ENCODE assay signal across 24 cellular contexts in genomic region chr19:48518207-48518606, GRCh38. TPM values are rescaled to one million over a fixed set of nuclear protein-coding genes. Genes with fewer than 3 reads are reported as not detected.
"Had no signal": no experiment of that assay in that cellular context is flagged by ENCODE, and none has a peak within 500 bp of the region (broad histone marks: within the 10 kb centered on the region; RNA-seq: fewer than 3 reads in every experiment).

No MANE protein-coding gene starts in this region.

- FAIRE-seq: kidney had no signal

- H2AFZ ChIP-seq: hepatocyte had no signal

- H3K4me2 ChIP-seq: hepatocyte had no signal

- H3K27ac Mint-ChIP-seq: natural killer cell treated with Interleukin-12 subunit alpha and Interleukin-12 subunit beta and Interleukin-15 and Interleukin-18, amount 100 ng/mL, for 72 hours; stimulated activated naive B cell treated with anti-CD40 and anti-IgM and Interleukin-4, amounts not matched to agents 10 μg/mL and 1 μg/mL and 100 μg/mL, for 72 hours; stimulated activated naive CD8-positive, alpha-beta T cell treated with anti-CD3 and anti-CD28 coated beads, Interleukin-15, amount 100 ng/mL, for 72 hours had no signal

- ATAC-seq: left cardiac atrium; lower lobe of right lung; natural killer cell treated with Interleukin-12 subunit alpha and Interleukin-12 subunit beta and Interleukin-15 and Interleukin-18, amount 100 ng/mL, for 72 hours; psoas muscle; stimulated activated naive B cell treated with anti-CD40 and anti-IgM and Interleukin-4, amounts not matched to agents 10 μg/mL and 1 μg/mL and 100 μg/mL, for 72 hours; stimulated activated naive CD8-positive, alpha-beta T cell treated with anti-CD3 and anti-CD28 coated beads, Interleukin-15, amount 100 ng/mL, for 72 hours; upper lobe of right lung had no signal

- H3K79me2 ChIP-seq: hepatocyte had no signal

- H3K9me3 Mint-ChIP-seq: natural killer cell treated with Interleukin-12 subunit alpha and Interleukin-12 subunit beta and Interleukin-15 and Interleukin-18, amount 100 ng/mL, for 72 hours; stimulated activated naive B cell treated with anti-CD40 and anti-IgM and Interleukin-4, amounts not matched to agents 10 μg/mL and 1 μg/mL and 100 μg/mL, for 72 hours; stimulated activated naive CD8-positive, alpha-beta T cell treated with anti-CD3 and anti-CD28 coated beads, Interleukin-15, amount 100 ng/mL, for 72 hours had no signal

- H3K27ac ChIP-seq: hepatocyte, left ventricle myocardium inferior, lower lobe of right lung, psoas muscle, sigmoid colon, skin epidermis, testis, tibial nerve, upper lobe of right lung, vagina had no signal

- H3K36me3 Mint-ChIP-seq: natural killer cell treated with Interleukin-12 subunit alpha and Interleukin-12 subunit beta and Interleukin-15 and Interleukin-18, amount 100 ng/mL, for 72 hours; stimulated activated naive B cell treated with anti-CD40 and anti-IgM and Interleukin-4, amounts not matched to agents 10 μg/mL and 1 μg/mL and 100 μg/mL, for 72 hours had no signal

- H3K27me3 ChIP-seq: hepatocyte, testis, vagina had no signal

- H3K4me1 ChIP-seq: psoas muscle had no signal

- H3K4me3 ChIP-seq: hepatocyte, left ventricle myocardium inferior, lower lobe of right lung, psoas muscle, sigmoid colon, skin epidermis, testis, tibial nerve, upper lobe of right lung, vagina had no signal

- H3K9me3 ChIP-seq: left ventricle myocardium inferior, lower lobe of right lung, psoas muscle, sigmoid colon, testis, tibial nerve, upper lobe of right lung, vagina had no signal

- DNase-seq: effector CD8-positive, alpha-beta T cell; foreskin melanocyte; head of caudate nucleus; kidney; left cardiac atrium; left ventricle myocardium inferior; lower lobe of right lung; mesenchymal stem cell; midbrain; psoas muscle; sigmoid colon; stimulated activated CD4-positive, alpha-beta T cell treated with anti-CD3 and anti-CD28 coated beads, Interleukin-2, amount 100 ng/mL, for 24 hours; stimulated activated CD4-positive, alpha-beta T cell treated with anti-CD3 and anti-CD28 coated beads, Interleukin-4, amount 100 ng/mL, for 4 hours; stimulated activated naive B cell treated with anti-CD40 and anti-IgM and Interleukin-4, amounts not matched to agents 10 μg/mL and 1 μg/mL and 100 μg/mL, for 72 hours; stimulated activated naive CD8-positive, alpha-beta T cell treated with anti-CD3 and anti-CD28 coated beads, Interleukin-15, amount 100 ng/mL, for 72 hours; testis; upper lobe of right lung had no signal

- H3K36me3 ChIP-seq: left ventricle myocardium inferior, lower lobe of right lung, sigmoid colon, tibial nerve, upper lobe of right lung, vagina had no signal

- H3K4me3 Mint-ChIP-seq: natural killer cell treated with Interleukin-12 subunit alpha and Interleukin-12 subunit beta and Interleukin-15 and Interleukin-18, amount 100 ng/mL, for 72 hours; stimulated activated naive B cell treated with anti-CD40 and anti-IgM and Interleukin-4, amounts not matched to agents 10 μg/mL and 1 μg/mL and 100 μg/mL, for 72 hours; stimulated activated naive CD8-positive, alpha-beta T cell treated with anti-CD3 and anti-CD28 coated beads, Interleukin-15, amount 100 ng/mL, for 72 hours had no signal

- H3K27me3 Mint-ChIP-seq: stimulated activated naive CD8-positive, alpha-beta T cell treated with anti-CD3 and anti-CD28 coated beads, Interleukin-15, amount 100 ng/mL, for 72 hours had no signal

RNA-seq across cellular contexts. Expression of gene LMTK3, which starts 6.6 kb away (rescaled TPM):
- total RNA-seq: subcutaneous adipose tissue had no signal

RNA-seq across cellular contexts. Expression of gene SULT2B1, which starts 33.8 kb away (rescaled TPM):
- total RNA-seq: hepatocyte; natural killer cell treated with Interleukin-12 subunit alpha and Interleukin-12 subunit beta and Interleukin-15 and Interleukin-18, amount 100 ng/mL, for 72 hours; omental fat pad; psoas muscle; subcutaneous adipose tissue; tibial nerve had no signal
